ENCODE assay signal across 16 cellular contexts in genomic region chr7:10875081-10875480, GRCh38.
DNase-seq lines count a peak whose midpoint lies in the region; ATAC-seq and TF ChIP-seq lines count a peak whose summit lies in the region.
"Had no signal": no experiment of that assay in that cellular context is flagged by ENCODE, and none has a peak within 500 bp of the region (broad histone marks: within the 10 kb centered on the region; RNA-seq: fewer than 3 reads in every experiment).

No MANE protein-coding gene starts in this region.

- H3K4me1 ChIP-seq in right atrium auricular region (no peaks in the 10 kb centered on the region), upper lobe of right lung (no peaks in the 10 kb centered on the region)
- H3K4me1 ChIP-seq: A549, BE2C had no signal

- H3K36me3 ChIP-seq in right atrium auricular region, result no peaks in the 10 kb centered on the region
- H3K36me3 ChIP-seq in upper lobe of right lung, result no peaks in the 10 kb centered on the region
- H3K36me3 ChIP-seq: BE2C had no signal

- no peaks in the 10 kb centered on the region for H3K36me3 Mint-ChIP-seq in stimulated activated effector memory CD8-positive, alpha-beta T cell treated with anti-CD3 and anti-CD28 coated beads, Interleukin-12 subunit alpha, Interleukin-12 subunit beta, amount 100 ng/mL, for 72 hours
- H3K36me3 Mint-ChIP-seq: CD4-positive, alpha-beta memory T cell had no signal

- no peaks in the 10 kb centered on the region for H3K4me1 Mint-ChIP-seq in stimulated activated effector memory CD8-positive, alpha-beta T cell treated with anti-CD3 and anti-CD28 coated beads, Interleukin-12 subunit alpha, Interleukin-12 subunit beta, amount 100 ng/mL, for 72 hours
- H3K4me1 Mint-ChIP-seq: CD4-positive, alpha-beta memory T cell had no signal

- no peak for ATAC-seq in upper lobe of right lung
- ATAC-seq in stimulated activated effector memory CD8-positive, alpha-beta T cell treated with anti-CD3 and anti-CD28 coated beads, Interleukin-12 subunit alpha, Interleukin-12 subunit beta, amount 100 ng/mL, for 72 hours, result no peak
- ATAC-seq: A549, HepG2 had no signal

- no peak overlapping the region for H3K27ac Mint-ChIP-seq in stimulated activated effector memory CD8-positive, alpha-beta T cell treated with anti-CD3 and anti-CD28 coated beads, Interleukin-12 subunit alpha, Interleukin-12 subunit beta, amount 100 ng/mL, for 72 hours
- H3K27ac Mint-ChIP-seq: CD4-positive, alpha-beta memory T cell had no signal

- H3K27ac ChIP-seq in 22Rv1 (peak overlapping the region; percentile 29), right atrium auricular region (peak overlapping the region; percentile 67 to 69), upper lobe of right lung (no peak overlapping the region)
- H3K27ac ChIP-seq: A549, C4-2B had no signal

- H3K4me3 Mint-ChIP-seq in stimulated activated effector memory CD8-positive, alpha-beta T cell treated with anti-CD3 and anti-CD28 coated beads, Interleukin-12 subunit alpha, Interleukin-12 subunit beta, amount 100 ng/mL, for 72 hours, result no peak overlapping the region
- H3K4me3 Mint-ChIP-seq: CD4-positive, alpha-beta memory T cell had no signal

- TF ChIP-seq CTCF in 22Rv1 (IDR thresholded peaks at IDR 0.05) (no peak), right atrium auricular region (IDR thresholded peaks at IDR 0.05) (no peak), upper lobe of right lung (IDR thresholded peaks at IDR 0.05) (no peak)

- H3K27me3 ChIP-seq in right atrium auricular region (no peaks in the 10 kb centered on the region), upper lobe of right lung (no peaks in the 10 kb centered on the region)
- H3K27me3 ChIP-seq: BE2C had no signal

- H3K9me3 Mint-ChIP-seq in stimulated activated effector memory CD8-positive, alpha-beta T cell treated with anti-CD3 and anti-CD28 coated beads, Interleukin-12 subunit alpha, Interleukin-12 subunit beta, amount 100 ng/mL, for 72 hours, result peaks cover 5% of the 10 kb centered on the region

- H3K9me3 ChIP-seq in right atrium auricular region, result peaks cover 0 to 15% of the 10 kb centered on the region in 2 donors
- H3K9me3 ChIP-seq in upper lobe of right lung, result no peaks in the 10 kb centered on the region
- H3K9me3 ChIP-seq: A549, BE2C had no signal

- DNase-seq in DMS53 treated with DMSO at 0.1 percent for 48 hours (lab: John Stamatoyannopoulos, UW; ENCODE audit: unreplicated experiment) (peak; percentile 11), astrocyte of the hippocampus (ENCODE audit: low read depth, low spot score) (peak; percentile 7), right atrium auricular region (ENCODE audit: low spot score) (no peak), NCI-H146 treated with DMSO at 0.1 percent for 48 hours (lab: John Stamatoyannopoulos, UW; ENCODE audit: unreplicated experiment) (no peak), upper lobe of right lung (no peak)
- no peak for DNase-seq in stimulated activated effector memory CD8-positive, alpha-beta T cell treated with anti-CD3 and anti-CD28 coated beads, Interleukin-12 subunit alpha, Interleukin-12 subunit beta, amount 100 ng/mL, for 72 hours (ENCODE audit: low spot score in 2 of 2)
- DNase-seq in stimulated activated CD4-positive, alpha-beta T cell treated with anti-CD3 and anti-CD28 coated beads, Interleukin-15, amount 100 ng/mL, for 24 hours, result no peak
- DNase-seq: BE2C; CD4-positive, alpha-beta memory T cell; DMS153; GF-D8; HCEC 1CT had no signal

- intact Hi-C loops in upper lobe of right lung (cut with DNase I), result no loop called here

- H3K4me3 ChIP-seq in right atrium auricular region (no peak overlapping the region), upper lobe of right lung (no peak overlapping the region)
- H3K4me3 ChIP-seq: A549 had no signal

Comparison
In these comparisons a context has a peak if more than half of its experiments do, and no peak if none do; other contexts are left out.
1. DNase-seq: peak in DMS53 treated with DMSO at 0.1 percent for 48 hours (single experiment) and astrocyte of the hippocampus (single experiment); none in right atrium auricular region (single experiment), NCI-H146 treated with DMSO at 0.1 percent for 48 hours (single experiment), upper lobe of right lung (single experiment), stimulated activated effector memory CD8-positive, alpha-beta T cell treated with anti-CD3 and anti-CD28 coated beads, Interleukin-12 subunit alpha, Interleukin-12 subunit beta, amount 100 ng/mL, for 72 hours (0 of 2) and stimulated activated CD4-positive, alpha-beta T cell treated with anti-CD3 and anti-CD28 coated beads, Interleukin-15, amount 100 ng/mL, for 24 hours (single experiment).